ENCODE assay signal across 7 cellular contexts in the genomic region with DNA sequence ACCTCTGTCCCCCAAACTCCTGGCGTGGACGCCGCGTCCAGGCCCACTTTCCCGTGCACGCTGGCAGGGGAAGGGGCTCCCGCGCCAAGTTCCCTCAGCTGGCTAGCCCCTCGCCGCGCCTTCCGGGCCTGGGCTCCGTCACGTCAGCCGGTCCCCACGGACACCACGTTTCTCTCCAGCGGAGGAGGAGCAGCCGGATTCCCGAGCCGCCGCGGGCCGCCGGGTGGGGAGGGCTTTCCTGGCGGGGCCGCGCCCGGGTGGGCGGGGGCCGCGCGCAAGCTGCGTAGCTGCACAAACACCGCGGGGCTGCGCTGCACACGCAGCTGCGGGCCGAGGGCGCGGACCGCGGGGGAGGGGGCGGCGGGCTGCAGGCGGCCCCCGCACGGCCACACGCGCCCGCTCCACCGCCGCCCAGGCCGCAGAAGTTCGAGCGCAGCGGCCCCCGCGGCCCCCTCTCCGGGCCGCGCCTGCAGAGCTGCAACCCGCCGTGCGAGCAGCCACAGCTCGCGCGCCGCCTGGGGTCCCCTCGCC. TPM values are rescaled to one million over a fixed set of nuclear protein-coding genes. Genes with fewer than 3 reads are reported as not detected.
DNase-seq lines count a peak whose midpoint lies in the region; ATAC-seq and TF ChIP-seq lines count a peak whose summit lies in the region.

No MANE protein-coding gene starts in this region.

- H3K4me1 ChIP-seq in uterus = peaks cover 35 to 51% of the 10 kb centered on the region in 2 donors

- ATAC-seq in natural killer cell = no peak
- ATAC-seq in HG02798 (IDR thresholded peaks at IDR 0.05; ENCODE audit: poor library complexity, unreplicated experiment) = no peak

- H3K4me1 Mint-ChIP-seq in natural killer cell = peaks cover 75 to 89% of the 10 kb centered on the region in 2 donors

- intact Hi-C loops in natural killer cell (cut with micrococcal nuclease) (loop anchor here (5.0 kb wide), 1 partner anchor 117 kb away; the partner anchor contains the start of gene DNAL1), uterus (cut with DNase I; ENCODE audit: low total_unique reads) (no loop called here)

- peak overlapping the region; percentile 95 to 97 for H3K27ac ChIP-seq in uterus

- H3K27me3 Mint-ChIP-seq in natural killer cell (ENCODE audit: low read depth in 2 of 2) = no peaks in the 10 kb centered on the region

- TF ChIP-seq POLR2A in uterus (IDR thresholded peaks at IDR 0.05) = peak; percentile 29 to 34

- H3K27me3 ChIP-seq in MG63 (no peaks in the 10 kb centered on the region), uterus (no peaks in the 10 kb centered on the region)

- no peaks in the 10 kb centered on the region for H3K9me3 Mint-ChIP-seq in natural killer cell

- peak overlapping the region; percentile 62 for H3K4me3 ChIP-seq in MG63
- H3K4me3 ChIP-seq in fibroblast of pulmonary artery (replicated peaks; ENCODE audit: low read depth, low read length) = peak overlapping the region; percentile 71
- H3K4me3 ChIP-seq in uterus = peak overlapping the region; percentile 55 to 66

- no peaks in the 10 kb centered on the region for H3K36me3 Mint-ChIP-seq in natural killer cell

- peak overlapping the region; percentile 70 for H3K4me3 Mint-ChIP-seq in natural killer cell

- TF ChIP-seq CTCF in GM10266 (IDR thresholded peaks at IDR 0.05; ENCODE audit: control insufficient read depth, insufficient read depth, low read depth, missing control alignments) (peak; percentile 38), fibroblast of pulmonary artery (IDR thresholded peaks at IDR 0.05; ENCODE audit: low read length, missing control alignments) (no peak), natural killer cell (IDR thresholded peaks at IDR 0.05) (no peak), uterus (IDR thresholded peaks at IDR 0.05) (no peak)

- DNase-seq in GM10266 (ENCODE audit: extremely low spot score) (peak; percentile 72), MG63 (peak; percentile 62), fibroblast of pulmonary artery (ENCODE audit: low read depth) (peak; percentile 62), natural killer cell (no peak), uterus (peak; percentile 71 to 81)
- DNase-seq in activated effector memory CD4-positive, alpha-beta T cell treated with anti-CD3 and anti-CD28 coated beads, Interleukin-2, amount 50 U/mL, for 16 hours = peak; percentile 86

- H3K36me3 ChIP-seq in MG63 (peaks cover 8% of the 10 kb centered on the region), uterus (no peaks in the 10 kb centered on the region)

- H3K27ac Mint-ChIP-seq in natural killer cell = peak overlapping the region; percentile 92 to 96

- H3K9me3 ChIP-seq in MG63 (no peaks in the 10 kb centered on the region), uterus (no peaks in the 10 kb centered on the region)

RNA-seq across cellular contexts. Expression of gene PNMA1, which starts 45.1 kb away (rescaled TPM):
- 22.1 and 38.5 TPM in 2 replicates for total RNA-seq in MG63 (2014; rRNA removed; shearing (Covaris generic); ENCODE audit: low replicate concordance)
- total RNA-seq in natural killer cell = 10 to 100 TPM; 26.0 to 32.3 (median 28.9) TPM
- 10 to 100 TPM; 12.6 to 58.0 (median 39.4) TPM for total RNA-seq in uterus
